In genomic region chr15:83111149-83111548, GRCh38 we compare ENCODE assay signal across 2 cellular contexts.
TF ChIP-seq lines count a peak whose summit lies in the region.

No MANE protein-coding gene starts in this region.

TF ChIP-seq in HepG2, 621 proteins besides CTCF, POLR2A, EP300 and RAD21:
- TF ChIP-seq ZNF639 (CRISPR knock-in tag; conservative IDR thresholded peaks at IDR 0.05) (no peak), NONO (IDR thresholded peaks at IDR 0.05) (0 out of 2 replicates have a peak, but pooled peaks have one; percentile 13), NONO (CRISPR knock-in tag; conservative IDR thresholded peaks at IDR 0.05) (no peak), KAT8 (CRISPR knock-in tag; IDR thresholded peaks at IDR 0.05) (no peak)

TF ChIP-seq in IMR-90, 13 proteins besides CTCF, POLR2A, EP300 and RAD21:
- TF ChIP-seq RFX5 (IDR thresholded peaks at IDR 0.05; ENCODE audit: low read depth, low read length) (no peak), MAFK (IDR thresholded peaks at IDR 0.05; ENCODE audit: low read depth, low read length) (no peak), RCOR1 (IDR thresholded peaks at IDR 0.05; ENCODE audit: insufficient replicate concordance, low read length) (no peak), FOS (IDR thresholded peaks at IDR 0.05; ENCODE audit: low read depth, low read length) (no peak), MXI1 (IDR thresholded peaks at IDR 0.05; ENCODE audit: borderline replicate concordance, low read depth, low read length) (no peak), ELK1 (IDR thresholded peaks at IDR 0.05; ENCODE audit: borderline replicate concordance, low read depth, low read length) (no peak), MAZ (IDR thresholded peaks at IDR 0.05; ENCODE audit: borderline replicate concordance, low read depth, low read length) (no peak), SMC3 (IDR thresholded peaks at IDR 0.05; ENCODE audit: low read depth, low read length) (no peak), USF2 (IDR thresholded peaks at IDR 0.05; ENCODE audit: low read depth, low read length) (no peak)
